ENCODE assay signal across 8 cellular contexts in the genomic region with DNA sequence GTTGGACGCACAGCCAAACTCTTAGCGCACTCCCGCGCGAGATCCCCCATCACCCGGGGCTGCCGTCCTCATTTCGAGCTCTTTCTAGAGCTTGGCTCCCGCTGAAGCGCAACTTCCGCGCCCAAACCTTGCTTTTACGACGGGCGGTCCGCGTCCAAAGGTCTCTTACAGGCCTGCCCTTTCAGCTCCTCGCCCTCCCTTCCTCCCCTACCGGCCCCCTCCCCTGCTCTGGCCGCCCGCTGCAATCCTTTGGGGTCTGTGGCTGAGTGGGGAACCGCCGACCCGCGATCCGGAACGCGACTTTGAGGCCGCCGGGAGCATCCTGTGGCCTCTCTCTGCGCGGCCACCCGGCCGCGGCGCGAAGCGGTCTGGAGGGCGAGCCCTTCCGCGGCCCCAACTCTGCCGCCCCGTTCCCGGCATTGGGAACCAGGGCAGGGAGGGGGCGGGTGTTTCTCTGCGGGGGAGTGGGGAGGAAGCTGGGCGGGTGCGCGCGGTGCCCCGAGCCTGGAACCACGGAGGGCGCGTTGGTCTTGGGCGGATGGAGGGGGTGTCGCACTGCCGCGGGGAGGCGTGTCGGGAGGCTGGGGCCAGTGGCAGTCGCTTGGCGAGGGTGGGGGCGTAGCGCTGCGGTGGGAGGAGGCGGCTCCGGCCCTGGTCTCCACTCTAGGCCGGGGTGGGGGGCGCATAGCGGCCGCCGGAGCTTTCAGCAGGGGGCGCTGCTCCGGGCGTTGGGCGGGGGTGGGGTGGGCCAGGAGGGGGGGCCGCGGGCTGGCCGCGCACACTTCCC. TPM values are rescaled to one million over a fixed set of nuclear protein-coding genes. Genes with fewer than 3 reads are reported as not detected.
DNase-seq lines count a peak whose midpoint lies in the region; ATAC-seq, FAIRE-seq and TF ChIP-seq lines count a peak whose summit lies in the region.

GDF7 (plus strand) TSS at position 781 of the 787 bp plus-strand sequence. CDS start 96 bp downstream, outside the sequence.

- H2BK15ac ChIP-seq in neuronal stem cell (ENCODE audit: low read length): peak within 1 kb of the TSS; percentile 39

- H3K4me2 ChIP-seq in neuronal stem cell (ENCODE audit: insufficient read depth, low read length, poor library complexity, severe bottlenecking): peak within 1 kb of the TSS; percentile 79

- H3K4me1 ChIP-seq in neuronal stem cell (ENCODE audit: control insufficient read depth in 2 of 2, insufficient read depth in 1 of 2, low read depth in 1 of 2, low read length in 2 of 2): peaks cover 10 to 16% of the 10 kb centered on the region in 2 donors

- H3K9me3 ChIP-seq in neuronal stem cell (replicated peaks in 1 of 2; ENCODE audit: control insufficient read depth in 2 of 2, insufficient read depth in 1 of 2, low read depth in 1 of 2, low read length in 2 of 2): peaks cover 0 to 9% of the 10 kb centered on the region in 2 donors

- no peak within 1 kb of the TSS for H2BK5ac ChIP-seq in neuronal stem cell (ENCODE audit: low read length)

- H3K27me3 Mint-ChIP-seq in T-helper 1 cell treated with Interleukin-12 subunit alpha and Interleukin-12 subunit beta and Interleukin-4 antibody, amounts not matched to agents 30 μg/mL and 1 μg/mL, for 36 hours (ENCODE audit: low read depth): peaks cover 74% of the 10 kb centered on the region

- DNase-seq in AG09309 (ENCODE audit: low read depth) (no peak), fibroblast of peridontal ligament (ENCODE audit: extremely low read depth) (peak; percentile 17), neuronal stem cell (ENCODE audit: low spot score) (no peak), A172 (ENCODE audit: low spot score) (no peak), GM19239 (ENCODE audit: insufficient read length, low spot score) (no peak), GOT3 (lab: John Stamatoyannopoulos, UW) (no peak)

- TF ChIP-seq CTCF in AG09309 (IDR thresholded peaks at IDR 0.05; ENCODE audit: control insufficient read depth, insufficient read depth, low read depth, low read length, missing control alignments): peak; percentile 16

- H2AK5ac ChIP-seq in neuronal stem cell (ENCODE audit: low read depth, low read length): peak within 1 kb of the TSS; percentile 22

- peak within 1 kb of the TSS; percentile 62 for H3K23ac ChIP-seq in neuronal stem cell (ENCODE audit: low read depth, low read length, poor library complexity)

- no peak within 1 kb of the TSS for H3K14ac ChIP-seq in neuronal stem cell (ENCODE audit: low read length)

- no peak within 1 kb of the TSS for H2BK120ac ChIP-seq in neuronal stem cell (ENCODE audit: low read depth, low read length)

- no peak within 1 kb of the TSS for H3K4ac ChIP-seq in neuronal stem cell (ENCODE audit: low read length)

- H3K27me3 ChIP-seq in neuronal stem cell (ENCODE audit: control insufficient read depth in 3 of 3, insufficient read depth in 3 of 3, low read depth in 1 of 3, low read length in 3 of 3): peaks cover 63 to 95% (median 69%) of the 10 kb centered on the region in 3 experiments

- no peak for FAIRE-seq in GM19239 (lab: Jason Lieb, UNC)

- H4K8ac ChIP-seq in neuronal stem cell (ENCODE audit: low read depth, low read length): no peak within 1 kb of the TSS

- no peaks in the 10 kb centered on the region for H3K9me3 Mint-ChIP-seq in T-helper 1 cell treated with Interleukin-12 subunit alpha and Interleukin-12 subunit beta and Interleukin-4 antibody, amounts not matched to agents 30 μg/mL and 1 μg/mL, for 36 hours

- H3K4me1 Mint-ChIP-seq in T-helper 1 cell treated with Interleukin-12 subunit alpha and Interleukin-12 subunit beta and Interleukin-4 antibody, amounts not matched to agents 30 μg/mL and 1 μg/mL, for 36 hours (ENCODE audit: low read depth): peaks cover 3% of the 10 kb centered on the region

- H3K36me3 Mint-ChIP-seq in T-helper 1 cell treated with Interleukin-12 subunit alpha and Interleukin-12 subunit beta and Interleukin-4 antibody, amounts not matched to agents 30 μg/mL and 1 μg/mL, for 36 hours (ENCODE audit: low read depth): no peaks in the 10 kb centered on the region

- H3K18ac ChIP-seq in neuronal stem cell (ENCODE audit: low read length): peak within 1 kb of the TSS; percentile 81

- H2BK12ac ChIP-seq in neuronal stem cell (ENCODE audit: low read length): no peak within 1 kb of the TSS

- H3K9ac ChIP-seq in neuronal stem cell (ENCODE audit: low read depth, low read length, poor library complexity): peak within 1 kb of the TSS; percentile 83

- H3K4me3 ChIP-seq in AG09309 (ENCODE audit: control insufficient read depth, low read depth, low read length) (peak within 1 kb of the TSS; percentile 37), neuronal stem cell (ENCODE audit: low read length in 2 of 2) (peak within 1 kb of the TSS; percentile 63 to 76)

- H3K4me3 Mint-ChIP-seq in T-helper 1 cell treated with Interleukin-12 subunit alpha and Interleukin-12 subunit beta and Interleukin-4 antibody, amounts not matched to agents 30 μg/mL and 1 μg/mL, for 36 hours: peak within 1 kb of the TSS; percentile 69

- ATAC-seq in GM19023 (IDR thresholded peaks at IDR 0.05; ENCODE audit: unreplicated experiment): peak; percentile 28

- no peaks in the 10 kb centered on the region for H3K36me3 ChIP-seq in neuronal stem cell (replicated peaks in 1 of 2; ENCODE audit: control insufficient read depth in 2 of 2, insufficient read depth in 2 of 2, low read length in 2 of 2)

- H3K27ac ChIP-seq in neuronal stem cell (replicated peaks; ENCODE audit: low read length): no peak within 1 kb of the TSS

- H2AFZ ChIP-seq in neuronal stem cell (ENCODE audit: low read length): peak within 1 kb of the TSS; percentile 99

- H4K91ac ChIP-seq in neuronal stem cell (ENCODE audit: low read depth, low read length, poor library complexity): no peak within 1 kb of the TSS

- no CpG with 5 or more reads among the region's 80 CpGs for whole genome bisulfite sequencing in neuronal stem cell (ENCODE audit: extremely low coverage in 2 of 2, insufficient read length in 2 of 2, insufficient replicate concordance in 1 of 2), 2 donors

- peak within 1 kb of the TSS; percentile 58 for H3K27ac Mint-ChIP-seq in T-helper 1 cell treated with Interleukin-12 subunit alpha and Interleukin-12 subunit beta and Interleukin-4 antibody, amounts not matched to agents 30 μg/mL and 1 μg/mL, for 36 hours

- H3K79me1 ChIP-seq in neuronal stem cell (ENCODE audit: low read depth, low read length): no peaks in the 10 kb centered on the region

RNA-seq across cellular contexts. Expression of gene GDF7, which starts in this region (rescaled TPM):
- 0.04 TPM for polyA plus RNA-seq in neuronal stem cell (2013, experiment 1 of 2)
- polyA plus RNA-seq in neuronal stem cell (2013, experiment 2 of 2): 0.06 TPM
- total RNA-seq in A172 (2014; rRNA removed; shearing (Covaris generic)): 0.10 and 0.24 TPM in 2 replicates
